Comparison of ENCODE assay signal across 10 cellular contexts in the genomic region with DNA sequence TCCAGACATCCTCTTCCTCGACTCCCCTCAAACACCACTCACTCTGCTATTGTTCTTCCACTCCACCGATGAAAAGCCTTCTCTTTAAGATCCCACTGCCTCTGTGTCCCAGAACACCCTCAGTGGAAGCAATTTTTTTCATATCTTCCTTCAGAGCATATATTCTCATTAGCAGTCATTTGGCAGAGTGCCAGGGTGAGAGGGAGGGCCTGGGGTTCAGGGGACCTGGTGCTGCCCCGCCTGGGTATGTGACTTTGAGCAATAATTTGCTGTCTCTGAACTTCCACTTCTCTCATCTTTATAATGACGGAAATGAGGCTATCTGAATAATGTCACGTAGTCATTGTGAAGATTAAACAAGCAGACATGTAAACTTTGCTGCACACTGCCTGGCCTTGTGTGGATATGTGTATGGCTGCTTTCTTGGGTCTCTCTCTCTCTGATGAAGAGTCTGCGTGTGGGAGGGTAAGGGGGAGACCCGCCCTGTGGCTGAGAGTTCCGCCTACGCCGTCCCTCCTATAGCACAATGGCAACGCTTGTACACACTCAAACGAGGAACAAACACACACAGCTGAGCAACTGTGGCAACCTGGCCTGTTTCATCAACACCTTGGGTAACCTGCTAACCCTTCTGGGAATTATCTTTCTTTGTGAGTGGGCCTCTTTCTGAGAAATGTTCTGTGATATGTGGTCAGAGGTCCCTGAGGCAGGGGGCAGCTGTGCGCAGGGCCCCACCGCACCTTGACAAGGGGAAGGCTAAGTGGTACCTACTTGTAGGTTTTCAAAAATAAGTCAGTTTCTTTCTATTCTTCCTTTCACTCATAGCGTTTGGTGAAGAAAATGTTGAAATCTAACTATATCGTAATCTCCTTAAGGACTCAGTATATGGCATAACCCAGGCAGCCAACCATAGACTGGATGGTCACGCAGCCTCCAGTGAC.
A peak's percentile ranks its signal among the peaks of the same experiment; 100 is the strongest.
DNase-seq lines count a peak whose midpoint lies in the region; ATAC-seq and TF ChIP-seq lines count a peak whose summit lies in the region.
"Had no signal": no experiment of that assay in that cellular context is flagged by ENCODE, and none has a peak within 500 bp of the region (broad histone marks: within the 10 kb centered on the region; RNA-seq: fewer than 3 reads in every experiment).

No MANE protein-coding gene starts in this region.

- intact Hi-C loops in CD8-positive, alpha-beta T cell (cut with DNase I, micrococcal nuclease) = no loop called here
- intact Hi-C loops in activated CD4-positive, alpha-beta T cell treated with anti-CD3 and anti-CD28 coated beads for 36 hours (cut with DNase I, micrococcal nuclease) = loop anchor here in 1 of 2 experiments (5.0 to 10.0 kb wide), 2 partner anchors 237 to 385 kb away; a partner anchor contains a TSS
- intact Hi-C loops in uterus (cut with DNase I; ENCODE audit: low total_unique reads) = no loop called here

- POLR2A ChIA-PET in CD8-positive, alpha-beta T cell (lab: Charles Lee) = no interaction called here
- POLR2A ChIA-PET in activated CD4-positive, alpha-beta T cell treated with anti-CD3 and anti-CD28 coated beads for 36 hours (lab: Charles Lee) = interaction anchor here (0.6 kb wide), 1 partner anchor 1344 kb away, joined by 3 read pairs; no protein-coding TSS in a partner anchor

- H3K36me3 Mint-ChIP-seq in CD8-positive, alpha-beta T cell = no peaks in the 10 kb centered on the region
- H3K36me3 Mint-ChIP-seq in activated CD4-positive, alpha-beta T cell treated with anti-CD3 and anti-CD28 coated beads for 36 hours (ENCODE audit: low read depth) = no peaks in the 10 kb centered on the region

- peaks cover 4% of the 10 kb centered on the region for H3K27me3 Mint-ChIP-seq in CD8-positive, alpha-beta T cell (ENCODE audit: low read depth)
- peaks cover 3% of the 10 kb centered on the region for H3K27me3 Mint-ChIP-seq in activated CD4-positive, alpha-beta T cell treated with anti-CD3 and anti-CD28 coated beads for 36 hours

- CTCF ChIA-PET in CD8-positive, alpha-beta T cell (lab: Charles Lee) = no interaction called here
- CTCF ChIA-PET in activated CD4-positive, alpha-beta T cell treated with anti-CD3 and anti-CD28 coated beads for 36 hours (lab: Charles Lee) = interaction anchor here (0.9 kb wide), 1 partner anchor 30 kb away, joined by 3 read pairs; no protein-coding TSS in a partner anchor

- no peak for TF ChIP-seq CTCF in CD8-positive, alpha-beta T cell (IDR thresholded peaks at IDR 0.05)
- TF ChIP-seq CTCF in uterus (IDR thresholded peaks at IDR 0.05) (no peak), gastroesophageal sphincter (IDR thresholded peaks at IDR 0.05) (no peak)

- peak; percentile 35 to 75 (median 56) for DNase-seq in CD8-positive, alpha-beta T cell
- peak; percentile 77 for DNase-seq in activated CD4-positive, alpha-beta T cell treated with anti-CD3 and anti-CD28 coated beads for 36 hours
- DNase-seq in activated naive CD4-positive, alpha-beta T cell treated with anti-CD3 and anti-CD28 coated beads, Interleukin-2, amount 50 U/mL, for 16 hours = peak; percentile 53
- peak; percentile 84 for DNase-seq in stimulated activated CD4-positive, alpha-beta T cell treated with anti-CD3 and anti-CD28 coated beads, Interleukin-1b, Interleukin-23, amount 100 ng/mL, for 48 hours
- DNase-seq in NCI-H1436 (lab: John Stamatoyannopoulos, UW) (no peak), uterus (no peak), NCI-H1048 (lab: John Stamatoyannopoulos, UW) (no peak)
- DNase-seq: kidney had no signal

- ATAC-seq in CD8-positive, alpha-beta T cell = peak; percentile 85
- peak; percentile 76 for ATAC-seq in activated CD4-positive, alpha-beta T cell treated with anti-CD3 and anti-CD28 coated beads for 36 hours
- ATAC-seq in gastroesophageal sphincter = no peak

- no peaks in the 10 kb centered on the region for H3K36me3 ChIP-seq in CD8-positive, alpha-beta T cell (ENCODE audit: insufficient read depth, low read length)
- H3K36me3 ChIP-seq in uterus (peaks cover 0 to under 1% of the 10 kb centered on the region in 2 donors), gastroesophageal sphincter (no peaks in the 10 kb centered on the region)

- peak overlapping the region; percentile 16 for H3K4me3 ChIP-seq in CD8-positive, alpha-beta T cell (ENCODE audit: low read depth, low read length)
- H3K4me3 ChIP-seq in uterus = no peak overlapping the region
- no peak overlapping the region for H3K4me3 ChIP-seq in gastroesophageal sphincter

- no peaks in the 10 kb centered on the region for H3K9me3 ChIP-seq in CD8-positive, alpha-beta T cell (ENCODE audit: low read length)
- H3K9me3 ChIP-seq in uterus (no peaks in the 10 kb centered on the region), gastroesophageal sphincter (no peaks in the 10 kb centered on the region)

- H3K9me3 Mint-ChIP-seq in CD8-positive, alpha-beta T cell = no peaks in the 10 kb centered on the region
- H3K9me3 Mint-ChIP-seq in activated CD4-positive, alpha-beta T cell treated with anti-CD3 and anti-CD28 coated beads for 36 hours (ENCODE audit: low read depth) = peaks cover 7% of the 10 kb centered on the region

- peak overlapping the region; percentile 44 for H3K27ac ChIP-seq in CD8-positive, alpha-beta T cell (ENCODE audit: low read depth, low read length)
- H3K27ac ChIP-seq in uterus (no peak overlapping the region), gastroesophageal sphincter (no peak overlapping the region)
- H3K27ac ChIP-seq: epithelial cell of prostate had no signal

- H3K4me1 Mint-ChIP-seq in CD8-positive, alpha-beta T cell (ENCODE audit: low read depth) = peaks cover 47% of the 10 kb centered on the region
- H3K4me1 Mint-ChIP-seq in activated CD4-positive, alpha-beta T cell treated with anti-CD3 and anti-CD28 coated beads for 36 hours = peaks cover 43% of the 10 kb centered on the region

- TF ChIP-seq POLR2A in uterus (IDR thresholded peaks at IDR 0.05) (no peak), gastroesophageal sphincter (IDR thresholded peaks at IDR 0.05) (no peak)

- H3K27ac Mint-ChIP-seq in CD8-positive, alpha-beta T cell = peak overlapping the region; percentile 74
- peak overlapping the region; percentile 89 for H3K27ac Mint-ChIP-seq in activated CD4-positive, alpha-beta T cell treated with anti-CD3 and anti-CD28 coated beads for 36 hours

- TF ChIP-seq EP300 in gastroesophageal sphincter (IDR thresholded peaks at IDR 0.05) = no peak

- peak overlapping the region; percentile 19 for H3K4me3 Mint-ChIP-seq in CD8-positive, alpha-beta T cell
- H3K4me3 Mint-ChIP-seq in activated CD4-positive, alpha-beta T cell treated with anti-CD3 and anti-CD28 coated beads for 36 hours = peak overlapping the region; percentile 43

- no peaks in the 10 kb centered on the region for H3K27me3 ChIP-seq in CD8-positive, alpha-beta T cell (ENCODE audit: insufficient read depth, low read length)
- H3K27me3 ChIP-seq in uterus = no peaks in the 10 kb centered on the region
- peaks cover 16% of the 10 kb centered on the region for H3K27me3 ChIP-seq in gastroesophageal sphincter

- H3K4me1 ChIP-seq in CD8-positive, alpha-beta T cell (ENCODE audit: insufficient read depth, low read length) = peaks cover 53% of the 10 kb centered on the region
- H3K4me1 ChIP-seq in uterus (no peaks in the 10 kb centered on the region), gastroesophageal sphincter (no peaks in the 10 kb centered on the region)

- 61 to 82% methylated on average over 9 to 17 of the region's 17 CpGs for WGBS in gastroesophageal sphincter (ENCODE audit: low coverage in 1 of 2), 2 donors

Comparison
In these comparisons a context has a peak if more than half of its experiments do, and no peak if none do; other contexts are left out.
1. DNase-seq: peak in CD8-positive, alpha-beta T cell (7 of 7), activated CD4-positive, alpha-beta T cell treated with anti-CD3 and anti-CD28 coated beads for 36 hours (single experiment), activated naive CD4-positive, alpha-beta T cell treated with anti-CD3 and anti-CD28 coated beads, Interleukin-2, amount 50 U/mL, for 16 hours (single experiment) and stimulated activated CD4-positive, alpha-beta T cell treated with anti-CD3 and anti-CD28 coated beads, Interleukin-1b, Interleukin-23, amount 100 ng/mL, for 48 hours (single experiment); none in NCI-H1436 (single experiment), uterus (0 of 2) and NCI-H1048 (single experiment).